Comparison of ENCODE assay signal across 1 cellular context in the genomic region with DNA sequence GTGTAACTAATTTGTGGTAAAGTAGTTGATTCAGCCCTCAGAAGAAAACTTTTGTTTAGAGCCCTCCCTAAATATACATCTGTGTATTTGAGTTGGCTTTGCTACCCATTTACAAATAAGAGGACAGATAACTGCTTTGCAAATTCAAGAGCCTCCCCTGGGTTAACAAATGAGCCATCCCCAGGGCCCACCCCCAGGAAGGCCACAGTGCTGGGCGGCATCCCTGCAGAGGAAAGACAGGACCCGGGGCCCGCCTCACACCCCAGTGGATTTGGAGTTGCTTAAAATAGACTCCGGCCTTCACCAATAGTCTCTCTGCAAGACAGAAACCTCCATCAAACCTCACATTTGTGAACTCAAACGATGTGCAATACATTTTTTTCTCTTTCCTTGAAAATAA.
TF ChIP-seq lines count a peak whose summit lies in the region.

No MANE protein-coding gene starts in this region.

TF ChIP-seq in GM23338, 12 proteins besides CTCF, POLR2A, EP300 and RAD21 (continued from another document):
- TF ChIP-seq, protein P1, sequence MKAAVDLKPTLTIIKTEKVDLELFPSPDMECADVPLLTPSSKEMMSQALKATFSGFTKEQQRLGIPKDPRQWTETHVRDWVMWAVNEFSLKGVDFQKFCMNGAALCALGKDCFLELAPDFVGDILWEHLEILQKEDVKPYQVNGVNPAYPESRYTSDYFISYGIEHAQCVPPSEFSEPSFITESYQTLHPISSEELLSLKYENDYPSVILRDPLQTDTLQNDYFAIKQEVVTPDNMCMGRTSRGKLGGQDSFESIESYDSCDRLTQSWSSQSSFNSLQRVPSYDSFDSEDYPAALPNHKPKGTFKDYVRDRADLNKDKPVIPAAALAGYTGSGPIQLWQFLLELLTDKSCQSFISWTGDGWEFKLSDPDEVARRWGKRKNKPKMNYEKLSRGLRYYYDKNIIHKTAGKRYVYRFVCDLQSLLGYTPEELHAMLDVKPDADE (IDR thresholded peaks at IDR 0.05), result no peak
- TF ChIP-seq JUNB (IDR thresholded peaks at IDR 0.05; ENCODE audit: unreplicated experiment), result no peak
- TF ChIP-seq, protein P2, sequence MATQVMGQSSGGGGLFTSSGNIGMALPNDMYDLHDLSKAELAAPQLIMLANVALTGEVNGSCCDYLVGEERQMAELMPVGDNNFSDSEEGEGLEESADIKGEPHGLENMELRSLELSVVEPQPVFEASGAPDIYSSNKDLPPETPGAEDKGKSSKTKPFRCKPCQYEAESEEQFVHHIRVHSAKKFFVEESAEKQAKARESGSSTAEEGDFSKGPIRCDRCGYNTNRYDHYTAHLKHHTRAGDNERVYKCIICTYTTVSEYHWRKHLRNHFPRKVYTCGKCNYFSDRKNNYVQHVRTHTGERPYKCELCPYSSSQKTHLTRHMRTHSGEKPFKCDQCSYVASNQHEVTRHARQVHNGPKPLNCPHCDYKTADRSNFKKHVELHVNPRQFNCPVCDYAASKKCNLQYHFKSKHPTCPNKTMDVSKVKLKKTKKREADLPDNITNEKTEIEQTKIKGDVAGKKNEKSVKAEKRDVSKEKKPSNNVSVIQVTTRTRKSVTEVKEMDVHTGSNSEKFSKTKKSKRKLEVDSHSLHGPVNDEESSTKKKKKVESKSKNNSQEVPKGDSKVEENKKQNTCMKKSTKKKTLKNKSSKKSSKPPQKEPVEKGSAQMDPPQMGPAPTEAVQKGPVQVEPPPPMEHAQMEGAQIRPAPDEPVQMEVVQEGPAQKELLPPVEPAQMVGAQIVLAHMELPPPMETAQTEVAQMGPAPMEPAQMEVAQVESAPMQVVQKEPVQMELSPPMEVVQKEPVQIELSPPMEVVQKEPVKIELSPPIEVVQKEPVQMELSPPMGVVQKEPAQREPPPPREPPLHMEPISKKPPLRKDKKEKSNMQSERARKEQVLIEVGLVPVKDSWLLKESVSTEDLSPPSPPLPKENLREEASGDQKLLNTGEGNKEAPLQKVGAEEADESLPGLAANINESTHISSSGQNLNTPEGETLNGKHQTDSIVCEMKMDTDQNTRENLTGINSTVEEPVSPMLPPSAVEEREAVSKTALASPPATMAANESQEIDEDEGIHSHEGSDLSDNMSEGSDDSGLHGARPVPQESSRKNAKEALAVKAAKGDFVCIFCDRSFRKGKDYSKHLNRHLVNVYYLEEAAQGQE (IDR thresholded peaks at IDR 0.05; ENCODE audit: unreplicated experiment), result no peak
- no peak for TF ChIP-seq STAT1 (IDR thresholded peaks at IDR 0.05; ENCODE audit: unreplicated experiment)
- TF ChIP-seq POLR2AphosphoS5 (IDR thresholded peaks at IDR 0.05; ENCODE audit: low read depth), result no peak
- no peak; the same call in 1 of the 2 replicates for TF ChIP-seq NANOG (IDR thresholded peaks at IDR 0.05; ENCODE audit: borderline replicate concordance)
